7 cellular contexts compared by ENCODE assay signal in the genomic region with DNA sequence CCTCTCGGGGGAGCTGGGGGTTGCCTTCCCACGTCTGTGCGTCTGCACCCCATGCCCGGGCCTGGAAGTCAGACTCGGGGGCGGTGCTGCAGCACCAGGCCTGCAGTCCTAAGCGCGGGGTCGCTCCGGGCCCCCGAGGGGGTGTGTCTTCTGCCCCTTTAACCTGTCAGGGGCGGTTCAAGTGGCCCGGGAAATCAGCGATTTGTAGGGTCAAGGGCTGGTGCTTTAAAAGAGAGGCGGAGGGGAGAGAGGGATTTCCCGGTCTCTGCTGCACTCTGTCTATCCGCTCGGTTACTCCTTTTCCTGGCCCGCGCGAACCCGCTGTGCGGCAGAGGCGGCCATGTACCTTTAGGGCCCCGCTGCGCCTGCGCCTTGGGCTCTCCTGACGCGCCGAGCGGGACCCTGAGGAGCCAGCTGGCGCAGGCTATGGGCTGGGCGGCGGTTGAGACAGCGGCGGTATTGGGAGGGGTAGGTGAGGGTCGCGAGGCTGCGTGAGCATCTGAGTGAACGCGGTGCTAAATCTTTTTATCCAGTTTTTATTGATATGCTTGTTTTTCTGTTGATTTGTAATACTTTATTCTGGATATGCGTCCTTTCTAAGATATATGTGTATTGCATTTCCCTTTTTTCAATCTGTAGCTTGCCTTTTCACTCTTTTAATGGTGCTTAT.
DNase-seq lines count a peak whose midpoint lies in the region; ATAC-seq lines count a peak whose summit lies in the region.
"Not testable (repeated sequence)": the region's sequence is repeated elsewhere in the genome, so short reads cannot be mapped to it uniquely, and the experiment has no call there.

No MANE protein-coding gene starts in this region.

- H3K27me3 Mint-ChIP-seq in dendritic cell treated with granulocyte-macrophage colony-stimulating factor and Interleukin-4, amounts not matched to agents 40 ng/mL and 50 ng/mL, for 4 days, result not testable (repeated sequence)

- H3K36me3 Mint-ChIP-seq in dendritic cell treated with granulocyte-macrophage colony-stimulating factor and Interleukin-4, amounts not matched to agents 40 ng/mL and 50 ng/mL, for 4 days (ENCODE audit: low read depth), result not testable (repeated sequence)

- not testable (repeated sequence) for H3K27ac ChIP-seq in HUES64 (ENCODE audit: low read depth, low read length)

- intact Hi-C loops in dendritic cell treated with granulocyte-macrophage colony-stimulating factor and Interleukin-4, amounts not matched to agents 40 ng/mL and 50 ng/mL, for 4 days (cut with micrococcal nuclease), result not testable (repeated sequence)

- peak overlapping the region; percentile 35 for H3K27ac Mint-ChIP-seq in dendritic cell treated with granulocyte-macrophage colony-stimulating factor and Interleukin-4, amounts not matched to agents 40 ng/mL and 50 ng/mL, for 4 days

- H3K9ac ChIP-seq in HUES64 (ENCODE audit: low read depth, low read length) (peak overlapping the region; percentile 60; the same call in 1 of the 2 replicates), NT2/D1 (ENCODE audit: insufficient read length, low read depth) (peak overlapping the region; percentile 61)

- ATAC-seq in GM19438 (IDR thresholded peaks at IDR 0.05; ENCODE audit: low read depth, unreplicated experiment) (peak; percentile 85), left lobe of liver (peak; percentile 99)

- H3K4me3 Mint-ChIP-seq in dendritic cell treated with granulocyte-macrophage colony-stimulating factor and Interleukin-4, amounts not matched to agents 40 ng/mL and 50 ng/mL, for 4 days, result peak overlapping the region; percentile 72

- WGBS in HUES64, result 3% methylated on average over 42 of the region's 42 CpGs

- H3K36me3 ChIP-seq in HUES64 (ENCODE audit: insufficient read depth, low read length); NT2/D1 (ENCODE audit: insufficient read depth, insufficient read length, low read length): not testable (repeated sequence)

- not testable (repeated sequence) for H3K4me1 Mint-ChIP-seq in dendritic cell treated with granulocyte-macrophage colony-stimulating factor and Interleukin-4, amounts not matched to agents 40 ng/mL and 50 ng/mL, for 4 days (ENCODE audit: low read depth)

- DNase-seq in NT2/D1 (ENCODE audit: low read depth, low spot score), result peak; percentile 65
- DNase-seq in activated CD8-positive, alpha-beta memory T cell treated with anti-CD3 and anti-CD28 coated beads for 1 hour (ENCODE audit: extremely low read depth in 1 of 2, low read depth in 1 of 2), result peak; percentile 40 to 66
- peak; percentile 80 for DNase-seq in left lobe of liver (ENCODE audit: low spot score)
- DNase-seq in stimulated activated CD4-positive, alpha-beta T cell treated with anti-CD3 and anti-CD28 coated beads, Interleukin-12 subunit alpha, Interleukin-12 subunit beta, amount 100 ng/mL, for 4 hours, result peak; percentile 75

- not testable (repeated sequence) for H3K9me3 Mint-ChIP-seq in dendritic cell treated with granulocyte-macrophage colony-stimulating factor and Interleukin-4, amounts not matched to agents 40 ng/mL and 50 ng/mL, for 4 days

- H3K9me3 ChIP-seq in HUES64 (ENCODE audit: insufficient read depth, low read depth, low read length); NT2/D1 (ENCODE audit: insufficient read depth, low read length): not testable (repeated sequence)

- H3K27me3 ChIP-seq in HUES64 (ENCODE audit: insufficient read depth, low read length); NT2/D1 (ENCODE audit: insufficient read depth, insufficient read length): not testable (repeated sequence)

- H3K4me3 ChIP-seq in HUES64 (ENCODE audit: low read length) (peak overlapping the region; percentile 39), NT2/D1 (ENCODE audit: insufficient read length, low read depth) (peak overlapping the region; percentile 33)

- not testable (repeated sequence) for H3K4me1 ChIP-seq in HUES64 (ENCODE audit: insufficient read depth, low read length); NT2/D1 (ENCODE audit: insufficient read depth, insufficient read length)
